Comparison of ENCODE assay signal across 8 cellular contexts in the genomic region with DNA sequence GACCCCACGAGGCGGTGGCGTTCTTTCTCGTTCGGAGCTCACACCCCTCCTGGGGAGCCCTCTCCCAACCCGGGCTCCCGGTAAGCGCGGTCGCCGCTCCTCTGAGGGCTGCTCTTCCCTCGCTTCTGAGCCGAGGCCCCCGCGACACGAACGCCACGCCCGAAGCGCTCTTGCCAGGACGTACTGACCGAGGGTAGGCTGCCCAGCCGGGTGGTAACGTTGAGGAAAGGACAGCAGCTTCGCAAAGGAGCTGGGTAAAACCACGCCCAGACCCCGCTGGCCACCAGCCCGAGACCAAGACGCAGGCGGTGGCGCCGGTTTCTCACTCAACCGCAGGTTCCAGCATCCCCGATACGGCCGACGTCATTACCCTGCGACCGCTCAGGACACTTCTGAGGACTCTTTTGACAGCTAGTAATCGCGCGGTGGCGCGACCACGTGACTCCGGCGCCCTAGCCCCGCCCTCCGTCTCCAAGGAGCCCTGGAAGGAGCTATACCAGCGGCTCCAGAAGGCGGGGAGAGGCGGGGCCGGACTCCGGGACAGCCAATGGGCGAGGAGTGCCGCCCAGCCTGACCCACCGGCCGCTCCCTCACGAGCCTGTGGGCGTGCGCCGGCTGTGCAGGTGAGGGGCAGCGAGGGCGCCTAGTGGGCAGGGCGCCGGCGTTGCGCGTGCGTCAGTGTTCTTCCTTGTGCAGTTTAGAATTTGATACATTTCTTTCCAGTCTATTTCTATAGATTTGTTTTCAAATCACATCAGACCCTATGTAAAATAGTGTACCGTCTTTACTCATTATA. TPM values are rescaled to one million over a fixed set of nuclear protein-coding genes. Genes with fewer than 3 reads are reported as not detected.
A peak's percentile ranks its signal among the peaks of the same experiment; 100 is the strongest.
DNase-seq lines count a peak whose midpoint lies in the region; ATAC-seq and TF ChIP-seq lines count a peak whose summit lies in the region.

No MANE protein-coding gene starts in this region.

- POLR2A ChIA-PET in activated CD4-positive, alpha-beta T cell treated with anti-CD3 and anti-CD28 coated beads, Interleukin-2, amount 10 ng/mL, durations not matched to agents 7 days and 5 days (lab: Charles Lee) = interaction anchor here (0.7 to 1.5 kb wide), 2 partner anchors 8 to 64 kb away, joined by 5 read pairs; a partner anchor contains a TSS

- TF ChIP-seq CTCF in coronary artery (IDR thresholded peaks at IDR 0.05) = no peak

- CTCF ChIA-PET in activated CD4-positive, alpha-beta T cell treated with anti-CD3 and anti-CD28 coated beads, Interleukin-2, amount 10 ng/mL, durations not matched to agents 7 days and 5 days (lab: Charles Lee) = interaction anchor here (0.7 to 1.2 kb wide), 4 partner anchors 12 to 63 kb away, joined by 3 to 7 read pairs (median 4); a partner anchor contains a TSS

- peak overlapping the region; percentile 76 for H3K4me3 ChIP-seq in coronary artery

- H3K4me1 Mint-ChIP-seq in activated CD4-positive, alpha-beta T cell treated with anti-CD3 and anti-CD28 coated beads, Interleukin-2, amount 10 ng/mL, durations not matched to agents 7 days and 5 days = peaks cover 35% of the 10 kb centered on the region

- ATAC-seq in GM19351 (IDR thresholded peaks at IDR 0.05; ENCODE audit: unreplicated experiment) = peak; percentile 68
- peak; percentile 61 for ATAC-seq in HG03520 (IDR thresholded peaks at IDR 0.05; ENCODE audit: unreplicated experiment)

- H3K27ac ChIP-seq in coronary artery (peak overlapping the region; percentile 92 to 97), layer of hippocampus (ENCODE audit: low read depth, low read length) (peak overlapping the region; percentile 95)

- no peaks in the 10 kb centered on the region for H3K9me3 Mint-ChIP-seq in activated CD4-positive, alpha-beta T cell treated with anti-CD3 and anti-CD28 coated beads, Interleukin-2, amount 10 ng/mL, durations not matched to agents 7 days and 5 days

- H3K27ac Mint-ChIP-seq in activated CD4-positive, alpha-beta T cell treated with anti-CD3 and anti-CD28 coated beads, Interleukin-2, amount 10 ng/mL, durations not matched to agents 7 days and 5 days = peak overlapping the region; percentile 99

- H3K27me3 ChIP-seq in layer of hippocampus (ENCODE audit: control insufficient read depth, insufficient read depth, low read length) = no peaks in the 10 kb centered on the region

- H3K27me3 Mint-ChIP-seq in activated CD4-positive, alpha-beta T cell treated with anti-CD3 and anti-CD28 coated beads, Interleukin-2, amount 10 ng/mL, durations not matched to agents 7 days and 5 days = no peaks in the 10 kb centered on the region

- H3K36me3 Mint-ChIP-seq in activated CD4-positive, alpha-beta T cell treated with anti-CD3 and anti-CD28 coated beads, Interleukin-2, amount 10 ng/mL, durations not matched to agents 7 days and 5 days (ENCODE audit: low read depth) = peaks cover 13% of the 10 kb centered on the region

- peak; percentile 87 to 100 (median 98) for DNase-seq in C1 segment of cervical spinal cord (lab: John Stamatoyannopoulos, UW)
- peak; percentile 98 for DNase-seq in NCI-H526 treated with DMSO at 0.1 percent for 48 hours (lab: John Stamatoyannopoulos, UW)
- DNase-seq in activated CD4-positive, alpha-beta T cell treated with anti-CD3 and anti-CD28 coated beads, Interleukin-2, amount 10 ng/mL, durations not matched to agents 7 days and 5 days = peak; percentile 100
- peak; percentile 100 for DNase-seq in coronary artery (ENCODE audit: low spot score)
- DNase-seq in stimulated activated CD4-positive, alpha-beta T cell treated with anti-CD3 and anti-CD28 coated beads, Interleukin-1b, Interleukin-23, amount 100 ng/mL, for 24 hours (ENCODE audit: low read depth in 4 of 4, low spot score in 1 of 4) = peak; percentile 98 to 100 (median 99)

- H3K4me3 Mint-ChIP-seq in activated CD4-positive, alpha-beta T cell treated with anti-CD3 and anti-CD28 coated beads, Interleukin-2, amount 10 ng/mL, durations not matched to agents 7 days and 5 days = peak overlapping the region; percentile 92

RNA-seq across cellular contexts. Expression of a gene that starts 4.0 kb away (rescaled TPM):
- 10 to 100 TPM; 12.3 to 15.5 TPM for total RNA-seq in activated CD4-positive, alpha-beta T cell treated with anti-CD3 and anti-CD28 coated beads, Interleukin-2, amount 10 ng/mL, durations not matched to agents 7 days and 5 days

RNA-seq across cellular contexts. Expression of a gene that starts 7.4 kb away (rescaled TPM):
- 10 to 100 TPM; 28.1 to 28.2 TPM for total RNA-seq in activated CD4-positive, alpha-beta T cell treated with anti-CD3 and anti-CD28 coated beads, Interleukin-2, amount 10 ng/mL, durations not matched to agents 7 days and 5 days

Comparison
In these comparisons a context has a peak if more than half of its experiments do, and no peak if none do; other contexts are left out.
1. Peak in every context shown above with its lines: DNase-seq, ATAC-seq, H3K4me3 ChIP-seq and H3K27ac ChIP-seq.